Comparison of ENCODE assay signal across 1 cellular context in genomic region chr4:24419147-24420034, GRCh38.
TF ChIP-seq lines count a peak whose summit lies in the region.

No MANE protein-coding gene starts in this region.

TF ChIP-seq in GM23338, 12 proteins besides CTCF, POLR2A, EP300 and RAD21 (continued from another document):
- TF ChIP-seq ZNF462 (CRISPR knock-in tag; IDR thresholded peaks at IDR 0.05) (no peak), EZH2 (IDR thresholded peaks at IDR 0.05; ENCODE audit: low read depth, unreplicated experiment) (no peak), NANOG (IDR thresholded peaks at IDR 0.05; ENCODE audit: borderline replicate concordance) (no peak), CREB1 (CRISPR knock-in tag; IDR thresholded peaks at IDR 0.05; ENCODE audit: low read depth) (no peak), JUNB (IDR thresholded peaks at IDR 0.05; ENCODE audit: unreplicated experiment) (no peak)
